In genomic region chrX:110310896-110311295, GRCh38 we compare ENCODE assay signal across 8 cellular contexts. TPM values are rescaled to one million over a fixed set of nuclear protein-coding genes. Genes with fewer than 3 reads are reported as not detected.
DNase-seq lines count a peak whose midpoint lies in the region; ATAC-seq and TF ChIP-seq lines count a peak whose summit lies in the region.

No MANE protein-coding gene starts in this region.

- H3K18ac ChIP-seq in IMR-90 (ENCODE audit: low read depth, low read length), result no peak overlapping the region

- H2AK9ac ChIP-seq in IMR-90 (replicated peaks; ENCODE audit: low read depth, low read length, poor library complexity), result no peak overlapping the region

- H3K36me3 Mint-ChIP-seq in CD4-positive, CD25-positive, alpha-beta regulatory T cell, result no peaks in the 10 kb centered on the region

- no peak overlapping the region for H2BK20ac ChIP-seq in IMR-90 (ENCODE audit: low read depth, low read length)

- H3K79me1 ChIP-seq in IMR-90 (ENCODE audit: low read depth in 1 of 2, low read length in 2 of 2), result peaks cover 0 to 20% of the 10 kb centered on the region in 2 experiments; a peak in 2 of 4 replicates

- no peak for TF ChIP-seq RAD21 in IMR-90 (IDR thresholded peaks at IDR 0.05; ENCODE audit: low read length)

- intact Hi-C loops in IMR-90 (cut with micrococcal nuclease), result no loop called here

- H4K5ac ChIP-seq in IMR-90 (ENCODE audit: low read depth, low read length), result no peak overlapping the region

- H3K4me3 ChIP-seq in CD4-positive, CD25-positive, alpha-beta regulatory T cell (ENCODE audit: low read depth, low read length), result peak overlapping the region; percentile 47
- H3K4me3 ChIP-seq in IMR-90 (ENCODE audit: insufficient read depth, low read depth, low read length), result no peak overlapping the region

- no peaks in the 10 kb centered on the region for H3K27me3 ChIP-seq in CD4-positive, CD25-positive, alpha-beta regulatory T cell (ENCODE audit: control insufficient read depth, insufficient read depth, low read length)
- H3K27me3 ChIP-seq in IMR-90 (ENCODE audit: control insufficient read depth, insufficient read depth, low read length), result peaks cover 3% of the 10 kb centered on the region; the same call in 1 of the 2 replicates

- no peak overlapping the region for H4K8ac ChIP-seq in IMR-90 (ENCODE audit: low read depth in 2 of 2, low read length in 2 of 2)

- dilution Hi-C loops in IMR-90 (cut with HindIII; ENCODE audit: low sequenced_read_pairs, unreplicated experiment), result no loop called here

- POLR2A ChIA-PET in IMR-90 (lab: Charles Lee; ENCODE audit: unreplicated experiment), result no interaction called here

- peaks cover 24 to 79% (median 53%) of the 10 kb centered on the region in 4 donors for H3K4me1 Mint-ChIP-seq in CD4-positive, CD25-positive, alpha-beta regulatory T cell

- TF ChIP-seq CTCF in IMR-90 (conservative IDR thresholded peaks at IDR 0.05; ENCODE audit: low read depth, low read length), result no peak

- no peaks in the 10 kb centered on the region for H3K9me3 ChIP-seq in CD4-positive, CD25-positive, alpha-beta regulatory T cell (ENCODE audit: control insufficient read depth in 2 of 2, low read length in 2 of 2)
- no peaks in the 10 kb centered on the region for H3K9me3 ChIP-seq in IMR-90 (ENCODE audit: control insufficient read depth, insufficient read depth, low read length)

- H3K23ac ChIP-seq in IMR-90 (ENCODE audit: low read depth, low read length), result no peak overlapping the region

- no peak for TF ChIP-seq POLR2A in IMR-90 (IDR thresholded peaks at IDR 0.05; ENCODE audit: low read depth, low read length)

- H3K4me1 ChIP-seq in CD4-positive, CD25-positive, alpha-beta regulatory T cell (ENCODE audit: control insufficient read depth, insufficient read depth, low read length, poor library complexity, severe bottlenecking), result peaks cover 30% of the 10 kb centered on the region
- H3K4me1 ChIP-seq in IMR-90 (ENCODE audit: control insufficient read depth, insufficient read depth, low read length), result no peaks in the 10 kb centered on the region; the same call in 1 of the 2 replicates

- ATAC-seq in CD4-positive, CD25-positive, alpha-beta regulatory T cell (ENCODE audit: low read depth in 2 of 2), result peak; percentile 77 to 85
- ATAC-seq in GM21381 (IDR thresholded peaks at IDR 0.05; ENCODE audit: unreplicated experiment) (peak; percentile 84), IMR-90 (ENCODE audit: low read depth) (no peak)

- H3K9ac ChIP-seq in IMR-90 (ENCODE audit: low read depth, low read length), result no peak overlapping the region

- no peaks in the 10 kb centered on the region for H3K9me1 ChIP-seq in IMR-90 (ENCODE audit: insufficient read depth, low read length)

- WGBS in IMR-90 (ENCODE audit: extremely low coverage in 2 of 2, insufficient read length in 1 of 2), 2 experiments, result no CpG with 5 or more reads among the region's 1 CpG

- peak overlapping the region; percentile 6 to 62 (median 25) for H3K4me3 Mint-ChIP-seq in CD4-positive, CD25-positive, alpha-beta regulatory T cell

- H3K14ac ChIP-seq in IMR-90 (replicated peaks; ENCODE audit: low read depth, low read length), result no peak overlapping the region

- H3K56ac ChIP-seq in IMR-90 (ENCODE audit: extremely low read depth, insufficient read depth, low read length), result no peak overlapping the region

- H4K91ac ChIP-seq in IMR-90 (ENCODE audit: insufficient read depth, low read depth, low read length), result no peak overlapping the region

- no peak overlapping the region for H2BK15ac ChIP-seq in IMR-90 (ENCODE audit: low read depth, low read length)

- in situ Hi-C loops in IMR-90 (cut with MboI; ENCODE audit: low sequenced_read_pairs), result no loop called here

- no peak overlapping the region for H2AFZ ChIP-seq in IMR-90 (replicated peaks; ENCODE audit: low read length, poor library complexity)

- no peaks in the 10 kb centered on the region for H3K27me3 Mint-ChIP-seq in CD4-positive, CD25-positive, alpha-beta regulatory T cell

- peak overlapping the region; percentile 3 to 76 (median 45) for H3K27ac Mint-ChIP-seq in CD4-positive, CD25-positive, alpha-beta regulatory T cell

- H2AK5ac ChIP-seq in IMR-90 (ENCODE audit: low read depth, low read length), result no peak overlapping the region

- H3K36me3 ChIP-seq in CD4-positive, CD25-positive, alpha-beta regulatory T cell (ENCODE audit: control insufficient read depth, insufficient read depth, low read length), result no peaks in the 10 kb centered on the region
- no peaks in the 10 kb centered on the region for H3K36me3 ChIP-seq in IMR-90 (ENCODE audit: control insufficient read depth, insufficient read depth, low read length)

- peak in 2 of 3 donors; percentile 14 to 57 for DNase-seq in CD4-positive, CD25-positive, alpha-beta regulatory T cell
- DNase-seq in IMR-90 (no peak), CD1c-positive myeloid dendritic cell (ENCODE audit: extremely low spot score) (no peak), DMS53 treated with DMSO at 0.1 percent for 48 hours (lab: John Stamatoyannopoulos, UW; ENCODE audit: unreplicated experiment) (no peak), substantia nigra (lab: John Stamatoyannopoulos, UW) (no peak), DMS153 (lab: John Stamatoyannopoulos, UW) (no peak)
- peak; percentile 34 for DNase-seq in central memory CD4-positive, alpha-beta T cell

- no peak overlapping the region for H2BK120ac ChIP-seq in IMR-90 (ENCODE audit: low read depth, low read length)

- CTCF ChIA-PET in IMR-90 (lab: Yijun Ruan, JAX), result interaction anchor here (0.7 kb wide), 1 partner anchor 141 kb away, joined by 3 read pairs; no protein-coding TSS in a partner anchor

- H3K4ac ChIP-seq in IMR-90 (ENCODE audit: low read depth, low read length), result no peak overlapping the region

- no peaks in the 10 kb centered on the region for H3K9me3 Mint-ChIP-seq in CD4-positive, CD25-positive, alpha-beta regulatory T cell

- no peak overlapping the region for H3K4me2 ChIP-seq in IMR-90 (ENCODE audit: low read depth, low read length)

- H4K20me1 ChIP-seq in IMR-90 (ENCODE audit: insufficient read depth, low read length), result peaks cover 3% of the 10 kb centered on the region; the same call in 1 of the 2 replicates

- peak overlapping the region; percentile 43 for H3K27ac ChIP-seq in CD4-positive, CD25-positive, alpha-beta regulatory T cell (ENCODE audit: insufficient read depth, low read length, poor library complexity, severe bottlenecking)
- no peak overlapping the region for H3K27ac ChIP-seq in IMR-90 (ENCODE audit: insufficient read depth, low read length)
- no peak overlapping the region for H3K27ac ChIP-seq in substantia nigra (ENCODE audit: low read depth, low read length, poor library complexity, severe bottlenecking)

- no peak overlapping the region for H2BK5ac ChIP-seq in IMR-90 (ENCODE audit: low read depth, low read length, poor library complexity, severe bottlenecking)

- BruUV-seq in IMR-90 (replicated peaks; lab: Mats Ljungman, UMichigan), result no TSS peak

TF ChIP-seq in IMR-90, 13 proteins besides CTCF, POLR2A, EP300 and RAD21:
- TF ChIP-seq MAFK (IDR thresholded peaks at IDR 0.05; ENCODE audit: low read depth, low read length), result 0 out of 2 replicates have a peak, but pooled peaks have one; percentile 8
- no peak for TF ChIP-seq RFX5 (IDR thresholded peaks at IDR 0.05; ENCODE audit: low read depth, low read length)
TF ChIP-seq in IMR-90: peak in this region for 1.

RNA-seq across cellular contexts. Expression of gene AMMECR1, which starts 7.0 kb away (rescaled TPM):
- total RNA-seq in CD4-positive, CD25-positive, alpha-beta regulatory T cell, result 23.1 TPM
- polyA plus RNA-seq in CD4-positive, CD25-positive, alpha-beta regulatory T cell, result 10 to 100 TPM; 11.0 to 16.1 (median 15.3) TPM
- total RNA-seq in IMR-90 (2012; rRNA removed), result 11.3 and 19.4 TPM in 2 replicates
- 5.7 and 7.0 TPM in 2 replicates for polyA plus RNA-seq in IMR-90 (2012; rRNA removed)
- 2.1 and 2.5 TPM in 2 replicates for polyA plus RNA-seq in IMR-90 (2012; cell fraction: cytosol; rRNA removed)
- polyA plus RNA-seq in IMR-90 (2012; cell fraction: nucleus; rRNA removed; ENCODE audit: low replicate concordance), result 3.3 and 12.6 TPM in 2 replicates

RNA-seq across cellular contexts. Expression of gene RTL9, which starts 47.8 kb away (rescaled TPM):
- not detected for total RNA-seq in CD4-positive, CD25-positive, alpha-beta regulatory T cell
- polyA plus RNA-seq in CD4-positive, CD25-positive, alpha-beta regulatory T cell, result not detected
- total RNA-seq in IMR-90 (2012; rRNA removed), result 0.56 and 0.90 TPM in 2 replicates
- 0.26 and 0.30 TPM in 2 replicates for polyA plus RNA-seq in IMR-90 (2012; rRNA removed)
- polyA plus RNA-seq in IMR-90 (2012; cell fraction: cytosol; rRNA removed), result 0.13 and 0.15 TPM in 2 replicates
- 0.29 and 0.42 TPM in 2 replicates for polyA plus RNA-seq in IMR-90 (2012; cell fraction: nucleus; rRNA removed; ENCODE audit: low replicate concordance)

Comparison
In these comparisons a context has a peak if more than half of its experiments do, and no peak if none do; other contexts are left out.
1. DNase-seq: peak in CD4-positive, CD25-positive, alpha-beta regulatory T cell (2 of 3) and central memory CD4-positive, alpha-beta T cell (single experiment); none in IMR-90 (single experiment), CD1c-positive myeloid dendritic cell (single experiment), DMS53 treated with DMSO at 0.1 percent for 48 hours (single experiment), substantia nigra (0 of 49) and DMS153 (single experiment).